In genomic region chr4:48254381-48255072, GRCh38 we compare ENCODE assay signal across 9 cellular contexts. TPM values are rescaled to one million over a fixed set of nuclear protein-coding genes. Genes with fewer than 3 reads are reported as not detected.
A peak's percentile ranks its signal among the peaks of the same experiment; 100 is the strongest.
DNase-seq lines count a peak whose midpoint lies in the region; ATAC-seq and TF ChIP-seq lines count a peak whose summit lies in the region.
"Had no signal": no experiment of that assay in that cellular context is flagged by ENCODE, and none has a peak within 500 bp of the region (broad histone marks: within the 10 kb centered on the region; RNA-seq: fewer than 3 reads in every experiment).

No MANE protein-coding gene starts in this region.

- no peaks in the 10 kb centered on the region for H3K9me3 ChIP-seq in mammary epithelial cell (replicated peaks; ENCODE audit: insufficient read depth, low read length)
- H3K9me3 ChIP-seq in tibial artery: no peaks in the 10 kb centered on the region
- H3K9me3 ChIP-seq in SJCRH30 (replicated peaks): no peaks in the 10 kb centered on the region

- WGBS in mammary epithelial cell (ENCODE audit: low coverage, missing lambda C conversion rate): 25% methylated on average over 6 of the region's 6 CpGs

- H3K79me2 ChIP-seq in mammary epithelial cell (ENCODE audit: insufficient read depth, low read length): no peaks in the 10 kb centered on the region

- no peaks in the 10 kb centered on the region for H3K36me3 ChIP-seq in mammary epithelial cell (ENCODE audit: insufficient read depth, low read length)
- no peaks in the 10 kb centered on the region for H3K36me3 ChIP-seq in tibial artery
- no peaks in the 10 kb centered on the region for H3K36me3 ChIP-seq in SJCRH30

- dilution Hi-C loops in mammary epithelial cell (cut with HindIII; ENCODE audit: low sequenced_read_pairs): no loop called here

- ATAC-seq in HG03159 (IDR thresholded peaks at IDR 0.05; ENCODE audit: unreplicated experiment) (no peak), GM18861 (IDR thresholded peaks at IDR 0.05; ENCODE audit: unreplicated experiment) (no peak)
- ATAC-seq: natural killer cell treated with Interleukin-12 subunit alpha and Interleukin-12 subunit beta and Interleukin-15 and Interleukin-18, amount 100 ng/mL, for 72 hours had no signal

- H4K20me1 ChIP-seq in mammary epithelial cell (ENCODE audit: insufficient read depth, low read length): no peaks in the 10 kb centered on the region

- in situ Hi-C loops in mammary epithelial cell (cut with MboI; ENCODE audit: low sequenced_read_pairs in 2 of 2): no loop called here

- intact Hi-C loops in mammary epithelial cell (cut with micrococcal nuclease) (no loop called here), tibial artery (cut with DNase I; ENCODE audit: low total_unique reads) (no loop called here)

- CTCF ChIA-PET in mammary epithelial cell (lab: Charles Lee; ENCODE audit: low non-redundant PET): no interaction called here

- H3K4me1 ChIP-seq in mammary epithelial cell (ENCODE audit: insufficient read depth, low read length): no peaks in the 10 kb centered on the region
- no peaks in the 10 kb centered on the region for H3K4me1 ChIP-seq in tibial artery
- no peaks in the 10 kb centered on the region for H3K4me1 ChIP-seq in SJCRH30

- TF ChIP-seq CTCF in mammary epithelial cell (conservative IDR thresholded peaks at IDR 0.05 in 1 of 2, IDR thresholded peaks at IDR 0.05 in 1 of 2; ENCODE audit: extremely low read depth in 1 of 2, insufficient read depth in 1 of 2, low read depth in 1 of 2, low read length in 2 of 2): no peak
- TF ChIP-seq CTCF in tibial artery (IDR thresholded peaks at IDR 0.05): no peak

- BruUV-seq in mammary epithelial cell (replicated peaks; lab: Mats Ljungman, UMichigan): no TSS peak

- no peak overlapping the region for H3K9ac ChIP-seq in mammary epithelial cell (ENCODE audit: insufficient read depth, low read length)

- H3K4me3 ChIP-seq in mammary epithelial cell (replicated peaks in 1 of 3; ENCODE audit: insufficient read depth in 1 of 3, low read depth in 2 of 3, low read length in 3 of 3) (no peak overlapping the region), tibial artery (no peak overlapping the region), SJCRH30 (no peak overlapping the region)

- H3K27ac ChIP-seq in mammary epithelial cell (ENCODE audit: insufficient read depth, low read depth, low read length) (no peak overlapping the region), tibial artery (no peak overlapping the region), SJCRH30 (no peak overlapping the region)

- H2AFZ ChIP-seq in mammary epithelial cell (ENCODE audit: low read depth, low read length): no peak overlapping the region

- DNase-seq in DMS79 (lab: John Stamatoyannopoulos, UW) (peak; percentile 28), NCI-H2029 (lab: John Stamatoyannopoulos, UW) (peak; percentile 67), mammary epithelial cell (peak; percentile 31), non-pigmented ciliary epithelial cell (ENCODE audit: low read depth) (peak; percentile 81), tibial artery (no peak), SJCRH30 (no peak)

- no peak overlapping the region for H3K4me2 ChIP-seq in mammary epithelial cell (ENCODE audit: insufficient read depth, low read depth, low read length)

- no peaks in the 10 kb centered on the region for H3K27me3 ChIP-seq in mammary epithelial cell (ENCODE audit: insufficient read depth, low read length)
- no peaks in the 10 kb centered on the region for H3K27me3 ChIP-seq in tibial artery
- H3K27me3 ChIP-seq in SJCRH30: no peaks in the 10 kb centered on the region

RNA-seq across cellular contexts. Expression of gene TEC, which starts 15.1 kb away (rescaled TPM):
- under 1 TPM; 0.33 to 0.67 TPM for total RNA-seq in mammary epithelial cell
- polyA plus RNA-seq in mammary epithelial cell: 0.17 TPM
- polyA minus RNA-seq in mammary epithelial cell: not detected
- total RNA-seq in SJCRH30 (2014; rRNA removed; shearing (Covaris generic)): 8.4 and 11.0 TPM in 2 replicates

Comparison
In these comparisons a context has a peak if more than half of its experiments do, and no peak if none do; other contexts are left out.
1. DNase-seq: peak in DMS79 (single experiment), NCI-H2029 (single experiment), mammary epithelial cell (single experiment) and non-pigmented ciliary epithelial cell (single experiment); none in tibial artery (0 of 2) and SJCRH30 (0 of 2).